ENCODE assay signal across 3 cellular contexts in the genomic region with DNA sequence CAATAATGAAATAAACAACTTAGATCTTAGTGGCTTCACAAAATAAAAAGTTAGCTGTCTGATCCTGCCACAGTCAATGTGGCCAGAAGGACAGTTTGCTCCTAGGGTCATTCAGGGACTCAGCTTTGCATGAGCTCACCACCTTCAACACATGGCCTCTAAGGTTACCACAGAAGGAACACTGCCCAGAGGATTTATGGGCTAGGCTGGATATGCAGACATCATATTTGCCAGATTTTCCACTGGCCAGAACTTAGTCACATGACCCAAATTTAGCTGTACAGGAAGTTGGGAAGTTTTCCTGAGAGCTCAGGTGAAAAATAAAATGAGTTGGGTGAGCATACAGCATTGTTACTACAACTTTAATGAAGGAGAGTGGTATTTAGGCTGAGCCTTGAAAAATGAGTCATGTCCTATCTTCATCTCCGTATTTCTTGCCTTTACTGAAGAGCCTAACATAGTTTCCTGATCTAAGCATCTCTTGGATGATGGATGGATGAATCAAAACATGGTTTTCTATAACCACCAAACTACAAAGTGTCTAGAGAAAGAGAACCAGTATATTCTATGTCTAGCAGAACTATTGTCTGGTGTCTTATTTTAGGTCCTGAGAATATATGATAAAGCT.
TF ChIP-seq lines count a peak whose summit lies in the region.

No MANE protein-coding gene starts in this region.

TF ChIP-seq in SK-N-SH, 30 proteins besides CTCF, POLR2A, EP300 and RAD21 (continued from another document):
- peak; percentile 41; the same call in 1 of the 2 replicates for TF ChIP-seq USF1 (IDR thresholded peaks at IDR 0.05; ENCODE audit: borderline replicate concordance, low read depth)
TF ChIP-seq in SK-N-SH: peak in this region for 1.

TF ChIP-seq in SK-N-SH treated with all-trans-retinoic acid at 6 μM for 48 hours, 23 proteins besides CTCF, POLR2A, EP300 and RAD21:
- TF ChIP-seq ARNTL (CRISPR knock-in tag; IDR thresholded peaks at IDR 0.05; ENCODE audit: borderline replicate concordance, low read depth): no peak
- no peak for TF ChIP-seq ZFP30 (CRISPR knock-in tag; IDR thresholded peaks at IDR 0.05)
- TF ChIP-seq CREB5 (CRISPR knock-in tag; IDR thresholded peaks at IDR 0.05; ENCODE audit: low read depth): no peak
- no peak for TF ChIP-seq TOX (CRISPR knock-in tag; IDR thresholded peaks at IDR 0.05; ENCODE audit: borderline replicate concordance)
- TF ChIP-seq OSR1 (CRISPR knock-in tag; IDR thresholded peaks at IDR 0.05): no peak
- no peak for TF ChIP-seq PPARA (CRISPR knock-in tag; IDR thresholded peaks at IDR 0.05; ENCODE audit: borderline replicate concordance)
- TF ChIP-seq ZFP3 (CRISPR knock-in tag; IDR thresholded peaks at IDR 0.05): no peak
- TF ChIP-seq ISL1 (CRISPR knock-in tag; IDR thresholded peaks at IDR 0.05): no peak
- TF ChIP-seq, protein P1, sequence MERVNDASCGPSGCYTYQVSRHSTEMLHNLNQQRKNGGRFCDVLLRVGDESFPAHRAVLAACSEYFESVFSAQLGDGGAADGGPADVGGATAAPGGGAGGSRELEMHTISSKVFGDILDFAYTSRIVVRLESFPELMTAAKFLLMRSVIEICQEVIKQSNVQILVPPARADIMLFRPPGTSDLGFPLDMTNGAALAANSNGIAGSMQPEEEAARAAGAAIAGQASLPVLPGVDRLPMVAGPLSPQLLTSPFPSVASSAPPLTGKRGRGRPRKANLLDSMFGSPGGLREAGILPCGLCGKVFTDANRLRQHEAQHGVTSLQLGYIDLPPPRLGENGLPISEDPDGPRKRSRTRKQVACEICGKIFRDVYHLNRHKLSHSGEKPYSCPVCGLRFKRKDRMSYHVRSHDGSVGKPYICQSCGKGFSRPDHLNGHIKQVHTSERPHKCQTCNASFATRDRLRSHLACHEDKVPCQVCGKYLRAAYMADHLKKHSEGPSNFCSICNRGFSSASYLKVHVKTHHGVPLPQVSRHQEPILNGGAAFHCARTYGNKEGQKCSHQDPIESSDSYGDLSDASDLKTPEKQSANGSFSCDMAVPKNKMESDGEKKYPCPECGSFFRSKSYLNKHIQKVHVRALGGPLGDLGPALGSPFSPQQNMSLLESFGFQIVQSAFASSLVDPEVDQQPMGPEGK (CRISPR knock-in tag; IDR thresholded peaks at IDR 0.05; ENCODE audit: borderline replicate concordance): no peak
- TF ChIP-seq ZC3H10 (CRISPR knock-in tag; IDR thresholded peaks at IDR 0.05): no peak
- TF ChIP-seq TSHZ2 (CRISPR knock-in tag; IDR thresholded peaks at IDR 0.05): no peak
- no peak for TF ChIP-seq ESRRG (CRISPR knock-in tag; IDR thresholded peaks at IDR 0.05)
- TF ChIP-seq GLIS3 (CRISPR knock-in tag; IDR thresholded peaks at IDR 0.05): no peak
- TF ChIP-seq RARB (CRISPR knock-in tag; IDR thresholded peaks at IDR 0.05): no peak
- TF ChIP-seq BACH2 (CRISPR knock-in tag; IDR thresholded peaks at IDR 0.05; ENCODE audit: borderline replicate concordance): no peak
- TF ChIP-seq CSRNP3 (CRISPR knock-in tag; IDR thresholded peaks at IDR 0.05): no peak
- TF ChIP-seq TCF4 (CRISPR knock-in tag; IDR thresholded peaks at IDR 0.05; ENCODE audit: borderline replicate concordance): no peak
- TF ChIP-seq ZNF565 (CRISPR knock-in tag; conservative IDR thresholded peaks at IDR 0.05; ENCODE audit: low read depth): no peak
- no peak for TF ChIP-seq CSDC2 (CRISPR knock-in tag; IDR thresholded peaks at IDR 0.05)
TF ChIP-seq in SK-N-SH treated with all-trans-retinoic acid at 6 μM for 48 hours: peak in this region for 0.

TF ChIP-seq in K562, 482 proteins besides CTCF, POLR2A, EP300 and RAD21 (continued from another document):
- peak; percentile 25; the same call in 1 of the 2 replicates for TF ChIP-seq FOSL1 (tag; conservative IDR thresholded peaks at IDR 0.05)
- TF ChIP-seq, protein P2, sequence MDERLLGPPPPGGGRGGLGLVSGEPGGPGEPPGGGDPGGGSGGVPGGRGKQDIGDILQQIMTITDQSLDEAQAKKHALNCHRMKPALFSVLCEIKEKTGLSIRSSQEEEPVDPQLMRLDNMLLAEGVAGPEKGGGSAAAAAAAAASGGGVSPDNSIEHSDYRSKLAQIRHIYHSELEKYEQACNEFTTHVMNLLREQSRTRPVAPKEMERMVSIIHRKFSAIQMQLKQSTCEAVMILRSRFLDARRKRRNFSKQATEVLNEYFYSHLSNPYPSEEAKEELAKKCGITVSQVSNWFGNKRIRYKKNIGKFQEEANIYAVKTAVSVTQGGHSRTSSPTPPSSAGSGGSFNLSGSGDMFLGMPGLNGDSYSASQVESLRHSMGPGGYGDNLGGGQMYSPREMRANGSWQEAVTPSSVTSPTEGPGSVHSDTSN (CRISPR knock-in tag; IDR thresholded peaks at IDR 0.05; ENCODE audit: low read depth): no peak
- TF ChIP-seq, protein P2 (tag; conservative IDR thresholded peaks at IDR 0.05; ENCODE audit: low read depth): peak; percentile 54; the same call in 1 of the 2 replicates
- TF ChIP-seq TFE3 (CRISPR knock-in tag; IDR thresholded peaks at IDR 0.05): peak; percentile 66
- no peak for TF ChIP-seq ZNF165 (CRISPR knock-in tag; IDR thresholded peaks at IDR 0.05; ENCODE audit: borderline replicate concordance)
- TF ChIP-seq XRCC5 (IDR thresholded peaks at IDR 0.05; ENCODE audit: low read depth, low read length): no peak
- TF ChIP-seq MIER1 (IDR thresholded peaks at IDR 0.05; ENCODE audit: low read depth): no peak
- 0 out of 2 replicates have a peak, but pooled peaks have one; percentile 37 for TF ChIP-seq RAD51 (IDR thresholded peaks at IDR 0.05; ENCODE audit: borderline replicate concordance, low read depth)
- peak; percentile 35 for TF ChIP-seq MEIS2 (IDR thresholded peaks at IDR 0.05; ENCODE audit: partially characterized antibody)
- no peak for TF ChIP-seq RBM25 (IDR thresholded peaks at IDR 0.05; ENCODE audit: low read depth, low read length, severe bottlenecking)
- no peak for TF ChIP-seq ZNF507 (tag; conservative IDR thresholded peaks at IDR 0.05)
